Comparison of ENCODE assay signal across 22 cellular contexts in genomic region chr5:51968756-51969155, GRCh38.
DNase-seq lines count a peak whose midpoint lies in the region; ATAC-seq lines count a peak whose summit lies in the region.
"Had no signal": no experiment of that assay in that cellular context is flagged by ENCODE, and none has a peak within 500 bp of the region (broad histone marks: within the 10 kb centered on the region; RNA-seq: fewer than 3 reads in every experiment).

No MANE protein-coding gene starts in this region.

- no peaks in the 10 kb centered on the region for H3K4me1 ChIP-seq in NT2/D1 (ENCODE audit: insufficient read depth, insufficient read length)

- no peaks in the 10 kb centered on the region for H3K36me3 ChIP-seq in NT2/D1 (ENCODE audit: insufficient read depth, insufficient read length, low read length)

- H3K9ac ChIP-seq in NT2/D1 (ENCODE audit: insufficient read length, low read depth): no peak overlapping the region

- no peaks in the 10 kb centered on the region for H3K27me3 ChIP-seq in NT2/D1 (ENCODE audit: insufficient read depth, insufficient read length)

- no peak overlapping the region for H3K4me3 ChIP-seq in NT2/D1 (ENCODE audit: insufficient read length, low read depth)

- DNase-seq in NCI-H2227 treated with DMSO at 0.1 percent for 48 hours (lab: John Stamatoyannopoulos, UW) (peak; percentile 23), NCI-H2227 (lab: John Stamatoyannopoulos, UW; ENCODE audit: unreplicated experiment) (no peak), NT2/D1 (ENCODE audit: low read depth, low spot score) (peak; percentile 11), iPS DF 19.7 (ENCODE audit: low read depth, low spot score) (peak; percentile 25), NCI-H146 (lab: John Stamatoyannopoulos, UW) (no peak), NCI-H1694 treated with DMSO at 0.1 percent for 48 hours (lab: John Stamatoyannopoulos, UW) (no peak)
- no peak for DNase-seq in activated CD4-positive, CD25-positive, alpha-beta regulatory T cell treated with anti-CD3 and anti-CD28 coated beads, Interleukin-2, amount 50 U/mL, for 72 hours
- DNase-seq: 8988T, Calu3, DMS153, DND-41, KBM-7, MV-4-11, NCI-H1105, NCI-H1436 treated with DMSO at 0.1 percent for 48 hours, NCI-H2029, NCI-H345, NCI-H510A treated with DMSO at 0.1 percent for 48 hours, NCI-H774, Right ventricle myocardium superior, RPMI8226 had no signal

- no peaks in the 10 kb centered on the region for H3K9me3 ChIP-seq in NT2/D1 (ENCODE audit: insufficient read depth, low read length)

- no peak for ATAC-seq in GM19023 (IDR thresholded peaks at IDR 0.05; ENCODE audit: unreplicated experiment)

Comparison
In these comparisons a context has a peak if more than half of its experiments do, and no peak if none do; other contexts are left out.
1. DNase-seq: peak in NCI-H2227 treated with DMSO at 0.1 percent for 48 hours (single experiment), NT2/D1 (single experiment) and iPS DF 19.7 (single experiment); none in NCI-H2227 (single experiment), NCI-H146 (single experiment), activated CD4-positive, CD25-positive, alpha-beta regulatory T cell treated with anti-CD3 and anti-CD28 coated beads, Interleukin-2, amount 50 U/mL, for 72 hours (single experiment) and NCI-H1694 treated with DMSO at 0.1 percent for 48 hours (single experiment).